Comparison of ENCODE assay signal across 2 cellular contexts in the genomic region with DNA sequence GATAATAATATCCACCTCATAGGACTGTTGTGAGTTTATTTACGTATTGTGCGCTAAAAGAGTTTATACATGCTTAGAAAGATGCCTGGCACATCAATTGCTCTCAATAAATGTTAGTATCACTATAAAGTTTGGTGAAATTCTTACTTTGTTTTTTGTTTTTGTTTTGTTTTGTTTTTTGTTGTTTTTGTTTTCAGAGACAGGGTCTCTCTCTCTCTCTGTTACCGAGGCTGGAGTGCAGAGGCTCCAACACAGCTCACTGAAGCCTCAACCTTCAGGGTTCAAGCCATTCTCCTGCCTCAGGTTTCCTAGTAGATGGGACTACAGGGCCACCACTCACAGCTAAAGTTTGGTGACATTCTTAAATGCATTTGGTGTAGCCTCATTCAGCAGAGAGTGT.
A peak's percentile ranks its signal among the peaks of the same experiment; 100 is the strongest.
TF ChIP-seq lines count a peak whose summit lies in the region.

No MANE protein-coding gene starts in this region.

TF ChIP-seq in HepG2, 621 proteins besides CTCF, POLR2A, EP300 and RAD21:
- TF ChIP-seq ZNF670 (CRISPR knock-in tag; IDR thresholded peaks at IDR 0.05; ENCODE audit: borderline replicate concordance) (0 out of 2 replicates have a peak, but pooled peaks have one; percentile 49), RXRA (CRISPR knock-in tag; IDR thresholded peaks at IDR 0.05) (no peak), NKX3-1 (CRISPR knock-in tag; IDR thresholded peaks at IDR 0.05) (no peak), ATF7 (IDR thresholded peaks at IDR 0.05) (no peak), ATF7 (CRISPR knock-in tag; IDR thresholded peaks at IDR 0.05) (no peak), TBL1XR1 (IDR thresholded peaks at IDR 0.05; ENCODE audit: borderline replicate concordance, low read length, partially characterized antibody) (no peak), IRX3 (CRISPR knock-in tag; IDR thresholded peaks at IDR 0.05; ENCODE audit: borderline replicate concordance, low read depth) (no peak), XBP1 (CRISPR knock-in tag; IDR thresholded peaks at IDR 0.05) (no peak)
- TF ChIP-seq, protein P1, sequence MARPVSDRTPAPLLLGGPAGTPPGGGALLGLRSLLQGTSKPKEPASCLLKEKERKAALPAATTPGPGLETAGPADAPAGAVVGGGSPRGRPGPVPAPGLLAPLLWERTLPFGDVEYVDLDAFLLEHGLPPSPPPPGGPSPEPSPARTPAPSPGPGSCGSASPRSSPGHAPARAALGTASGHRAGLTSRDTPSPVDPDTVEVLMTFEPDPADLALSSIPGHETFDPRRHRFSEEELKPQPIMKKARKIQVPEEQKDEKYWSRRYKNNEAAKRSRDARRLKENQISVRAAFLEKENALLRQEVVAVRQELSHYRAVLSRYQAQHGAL (CRISPR knock-in tag; IDR thresholded peaks at IDR 0.05; ENCODE audit: not compliant biosample characterization), result no peak

TF ChIP-seq in GM12878, 131 proteins besides CTCF, POLR2A, EP300 and RAD21:
- no peak for TF ChIP-seq MYC (IDR thresholded peaks at IDR 0.05; ENCODE audit: insufficient read depth, insufficient read length, insufficient replicate concordance, low read length, severe bottlenecking)
- TF ChIP-seq RELA (IDR thresholded peaks at IDR 0.05; ENCODE audit: borderline replicate concordance, partially characterized antibody), result no peak
- TF ChIP-seq NR2C2 (IDR thresholded peaks at IDR 0.05; ENCODE audit: borderline replicate concordance, control insufficient read depth, insufficient read length, low read depth), result no peak
TF ChIP-seq in GM12878: peak in this region for 0.
